Comparison of ENCODE assay signal across 8 cellular contexts in genomic region chr7:76959569-76960397, GRCh38.
DNase-seq lines count a peak whose midpoint lies in the region; ATAC-seq and TF ChIP-seq lines count a peak whose summit lies in the region.
"Not testable (repeated sequence)": the region's sequence is repeated elsewhere in the genome, so short reads cannot be mapped to it uniquely, and the experiment has no call there.

No MANE protein-coding gene starts in this region.

- not testable (repeated sequence) for H3K36me3 Mint-ChIP-seq in central memory CD8-positive, alpha-beta T cell (ENCODE audit: insufficient read depth)

- H3K9me3 Mint-ChIP-seq in central memory CD8-positive, alpha-beta T cell; stimulated activated naive CD8-positive, alpha-beta T cell treated with anti-CD3 and anti-CD28 coated beads, Interleukin-15, amount 100 ng/mL, for 72 hours: not testable (repeated sequence)

- ATAC-seq in GM18508 (IDR thresholded peaks at IDR 0.05; ENCODE audit: insufficient read depth, unreplicated experiment) (peak; percentile 80), GM19455 (IDR thresholded peaks at IDR 0.05; ENCODE audit: unreplicated experiment) (peak; percentile 94), HG02610 (IDR thresholded peaks at IDR 0.05; ENCODE audit: unreplicated experiment) (peak; percentile 97), HG03108 (IDR thresholded peaks at IDR 0.05; ENCODE audit: unreplicated experiment) (peak; percentile 99), lung (ENCODE audit: insufficient read depth, low FRiP score) (peak; percentile 99)
- ATAC-seq in central memory CD8-positive, alpha-beta T cell (replicated peaks; ENCODE audit: extremely low read depth, poor library complexity, severe bottlenecking): peak; percentile 98
- peak; percentile 99 for ATAC-seq in stimulated activated naive CD8-positive, alpha-beta T cell treated with anti-CD3 and anti-CD28 coated beads, Interleukin-15, amount 100 ng/mL, for 72 hours

- H3K4me3 ChIP-seq in OCI-LY1 (ENCODE audit: low read depth, low read length, poor library complexity, severe bottlenecking): peak overlapping the region; percentile 39
- H3K4me3 ChIP-seq in lung: not testable (repeated sequence)

- H2AFZ ChIP-seq in OCI-LY1 (ENCODE audit: low read length): not testable (repeated sequence)

- H3K9me2 ChIP-seq in OCI-LY1 (ENCODE audit: low read depth, low read length): not testable (repeated sequence)

- not testable (repeated sequence) for H3K4me3 Mint-ChIP-seq in central memory CD8-positive, alpha-beta T cell
- H3K4me3 Mint-ChIP-seq in stimulated activated naive CD8-positive, alpha-beta T cell treated with anti-CD3 and anti-CD28 coated beads, Interleukin-15, amount 100 ng/mL, for 72 hours: peak overlapping the region in 1 of 2 donors; percentile 54

- H3K27ac ChIP-seq in OCI-LY1 (ENCODE audit: low read depth, low read length, poor library complexity, severe bottlenecking); lung (ENCODE audit: low read depth in 1 of 2, low read length in 1 of 2): not testable (repeated sequence)

- not testable (repeated sequence) for H3K4me2 ChIP-seq in OCI-LY1 (ENCODE audit: low read length)

- H3K4me1 Mint-ChIP-seq in central memory CD8-positive, alpha-beta T cell; stimulated activated naive CD8-positive, alpha-beta T cell treated with anti-CD3 and anti-CD28 coated beads, Interleukin-15, amount 100 ng/mL, for 72 hours: not testable (repeated sequence)

- not testable (repeated sequence) for H3K9ac ChIP-seq in OCI-LY1 (ENCODE audit: low read length)

- H3K27me3 ChIP-seq in OCI-LY1 (ENCODE audit: insufficient read depth, low read length); lung (ENCODE audit: control insufficient read depth, insufficient read depth): not testable (repeated sequence)

- not testable (repeated sequence) for H3K27ac Mint-ChIP-seq in central memory CD8-positive, alpha-beta T cell (ENCODE audit: low read depth); stimulated activated naive CD8-positive, alpha-beta T cell treated with anti-CD3 and anti-CD28 coated beads, Interleukin-15, amount 100 ng/mL, for 72 hours

- H3F3A ChIP-seq in OCI-LY1 (ENCODE audit: insufficient read depth, low read length): not testable (repeated sequence)

- not testable (repeated sequence) for H4K20me1 ChIP-seq in OCI-LY1 (ENCODE audit: insufficient read depth, low read length)

- TF ChIP-seq CTCF in OCI-LY1 (IDR thresholded peaks at IDR 0.05; ENCODE audit: low read length); lung (IDR thresholded peaks at IDR 0.05; ENCODE audit: control extremely low read depth, extremely low read depth): not testable (repeated sequence)

- not testable (repeated sequence) for H3K36me3 ChIP-seq in OCI-LY1 (ENCODE audit: insufficient read depth, low read length); lung (ENCODE audit: control insufficient read depth in 2 of 2, insufficient read depth in 2 of 2, low read length in 2 of 2)

- not testable (repeated sequence) for H3K79me2 ChIP-seq in OCI-LY1 (ENCODE audit: insufficient read depth, low read length)

- H3K9me3 ChIP-seq in OCI-LY1 (ENCODE audit: low read length); lung (ENCODE audit: control insufficient read depth in 2 of 2, insufficient read depth in 1 of 2, low read length in 1 of 2): not testable (repeated sequence)

- not testable (repeated sequence) for H3K27me3 Mint-ChIP-seq in central memory CD8-positive, alpha-beta T cell; stimulated activated naive CD8-positive, alpha-beta T cell treated with anti-CD3 and anti-CD28 coated beads, Interleukin-15, amount 100 ng/mL, for 72 hours

- 1% methylated on average over 12 of the region's 69 CpGs; no CpG with 5 or more reads in 1 of the 2 donors for WGBS in lung, 2 donors

- not testable (repeated sequence) for DNase-seq in central memory CD8-positive, alpha-beta T cell (ENCODE audit: low spot score in 2 of 2); lung (ENCODE audit: low spot score)
- DNase-seq in stimulated activated naive CD8-positive, alpha-beta T cell treated with anti-CD3 and anti-CD28 coated beads, Interleukin-15, amount 100 ng/mL, for 72 hours: peak in 1 of 2 donors; percentile 19

- H3K4me1 ChIP-seq in OCI-LY1 (ENCODE audit: insufficient read depth, low read length, severe bottlenecking); lung (ENCODE audit: control insufficient read depth in 2 of 2, insufficient read depth in 2 of 2, low read length in 2 of 2): not testable (repeated sequence)
